In the genomic region with DNA sequence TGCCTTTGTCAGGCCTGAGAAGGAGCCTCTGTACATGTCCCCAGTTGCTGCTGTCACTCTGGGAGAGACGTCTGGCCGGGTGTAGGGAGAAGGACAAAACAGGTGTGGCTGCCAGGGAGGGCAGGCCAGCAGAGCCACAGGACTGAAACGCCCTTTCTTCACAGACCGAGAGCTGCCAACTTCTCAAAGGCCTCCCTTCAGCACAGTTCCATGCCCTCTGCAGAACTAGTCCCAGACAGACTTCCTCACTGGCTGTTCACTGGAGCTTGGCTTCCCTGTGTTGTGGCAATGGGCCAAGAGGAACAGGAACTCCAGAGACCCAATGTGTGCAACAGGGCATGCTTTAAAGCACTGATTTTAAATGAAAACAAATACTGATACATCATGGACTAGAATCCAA, we compare ENCODE assay signal across 10 cellular contexts. TPM values are rescaled to one million over a fixed set of nuclear protein-coding genes. Genes with fewer than 3 reads are reported as not detected.
DNase-seq lines count a peak whose midpoint lies in the region; ATAC-seq and TF ChIP-seq lines count a peak whose summit lies in the region.
"Had no signal": no experiment of that assay in that cellular context is flagged by ENCODE, and none has a peak within 500 bp of the region (broad histone marks: within the 10 kb centered on the region; RNA-seq: fewer than 3 reads in every experiment).

No MANE protein-coding gene starts in this region.

- no peak overlapping the region for H2BK12ac ChIP-seq in trophoblast cell (ENCODE audit: low read length)

- TF ChIP-seq EP300 in gastroesophageal sphincter (IDR thresholded peaks at IDR 0.05) = no peak

- H3K4ac ChIP-seq in trophoblast cell (ENCODE audit: low read depth, low read length) = no peak overlapping the region

- no peak for TF ChIP-seq POLR2A in gastroesophageal sphincter (IDR thresholded peaks at IDR 0.05)

- H3K36me3 ChIP-seq in OCI-LY3 (replicated peaks; ENCODE audit: low read depth, low read length) (no peaks in the 10 kb centered on the region), gastroesophageal sphincter (no peaks in the 10 kb centered on the region), trophoblast cell (ENCODE audit: control insufficient read depth in 1 of 2, insufficient read depth in 2 of 2, low read length in 2 of 2) (no peaks in the 10 kb centered on the region)
- H3K36me3 ChIP-seq: ovary had no signal

- peak overlapping the region; percentile 61 for H3K27ac Mint-ChIP-seq in Calu3 (ENCODE audit: unreplicated experiment)
- H3K27ac Mint-ChIP-seq in activated naive CD8-positive, alpha-beta T cell treated with anti-CD3 and anti-CD28 coated beads for 36 hours = no peak overlapping the region

- no peak for TF ChIP-seq CTCF in Calu3 (IDR thresholded peaks at IDR 0.05; ENCODE audit: unreplicated experiment)
- TF ChIP-seq CTCF in OCI-LY3 (IDR thresholded peaks at IDR 0.05; ENCODE audit: low read depth, low read length) = no peak
- no peak for TF ChIP-seq CTCF in gastroesophageal sphincter (IDR thresholded peaks at IDR 0.05)

- H3K27me3 Mint-ChIP-seq in Calu3 (ENCODE audit: unreplicated experiment) = no peaks in the 10 kb centered on the region
- H3K27me3 Mint-ChIP-seq in activated naive CD8-positive, alpha-beta T cell treated with anti-CD3 and anti-CD28 coated beads for 36 hours = no peaks in the 10 kb centered on the region

- BruUV-seq in Calu3 (replicated peaks; lab: Mats Ljungman, UMichigan) = no TSS peak

- H3K4me3 ChIP-seq in OCI-LY3 (ENCODE audit: low read length) = no peak overlapping the region
- no peak overlapping the region for H3K4me3 ChIP-seq in gastroesophageal sphincter
- H3K4me3 ChIP-seq in trophoblast cell (ENCODE audit: low read depth, low read length) = no peak overlapping the region
- H3K4me3 ChIP-seq: ovary had no signal

- H4K8ac ChIP-seq in trophoblast cell (ENCODE audit: low read depth, low read length) = no peak overlapping the region

- no peak overlapping the region for H3K27ac ChIP-seq in OCI-LY3 (ENCODE audit: low read length)
- peak overlapping the region in 3 of 4 donors; percentile 72 to 100 (median 76) for H3K27ac ChIP-seq in gastroesophageal sphincter
- H3K27ac ChIP-seq in trophoblast cell (ENCODE audit: low read depth, low read length) = no peak overlapping the region

- WGBS in gastroesophageal sphincter (ENCODE audit: low coverage in 1 of 2), 2 donors = 0% methylated on average over 1 of the region's 4 CpGs; no CpG with 5 or more reads in 1 of the 2 donors
- no CpG with 5 or more reads among the region's 4 CpGs for WGBS in trophoblast cell (ENCODE audit: extremely low coverage, insufficient coverage, insufficient read length)

- H4K12ac ChIP-seq in trophoblast cell (ENCODE audit: low read depth, low read length) = no peak overlapping the region

- CTCF ChIA-PET in Calu3 (lab: Charles Lee) = interaction anchor here (0.5 to 1.0 kb wide), 4 partner anchors 13 to 86 kb away, joined by 3 read pairs; a partner anchor contains a TSS

- no peaks in the 10 kb centered on the region for H3K9me3 Mint-ChIP-seq in Calu3 (ENCODE audit: low read depth, unreplicated experiment)
- no peaks in the 10 kb centered on the region for H3K9me3 Mint-ChIP-seq in activated naive CD8-positive, alpha-beta T cell treated with anti-CD3 and anti-CD28 coated beads for 36 hours

- no peak overlapping the region for H2BK5ac ChIP-seq in trophoblast cell (ENCODE audit: low read depth, low read length, poor library complexity)

- H3K27me3 ChIP-seq in OCI-LY3 (ENCODE audit: low read depth, low read length) = no peaks in the 10 kb centered on the region
- H3K27me3 ChIP-seq in gastroesophageal sphincter = no peaks in the 10 kb centered on the region
- H3K27me3 ChIP-seq in trophoblast cell (ENCODE audit: insufficient read depth, low read length) = no peaks in the 10 kb centered on the region
- H3K27me3 ChIP-seq: ovary had no signal

- ATAC-seq in gastroesophageal sphincter = no peak
- ATAC-seq in HG03378 (IDR thresholded peaks at IDR 0.05; ENCODE audit: unreplicated experiment) = no peak

- peaks cover 10% of the 10 kb centered on the region; the same call in 1 of the 2 replicates for H4K20me1 ChIP-seq in OCI-LY3 (ENCODE audit: insufficient read depth, low read length)

- H3K4me2 ChIP-seq in OCI-LY3 (ENCODE audit: low read length) (peak overlapping the region; percentile 50), trophoblast cell (ENCODE audit: low read length) (no peak overlapping the region)

- H3K79me2 ChIP-seq in OCI-LY3 (ENCODE audit: low read length) = peaks cover 67% of the 10 kb centered on the region
- H3K79me2 ChIP-seq in trophoblast cell (ENCODE audit: control insufficient read depth, insufficient read depth, low read length, poor library complexity) = peaks cover 2% of the 10 kb centered on the region

- H2AFZ ChIP-seq in OCI-LY3 (ENCODE audit: low read depth, low read length) = no peak overlapping the region
- H2AFZ ChIP-seq in trophoblast cell (ENCODE audit: insufficient read depth, low read length, poor library complexity) = no peak overlapping the region

- intact Hi-C loops in Calu3 (cut with micrococcal nuclease; ENCODE audit: unreplicated experiment) = no loop called here
- intact Hi-C loops in posterior vena cava (cut with DNase I) = loop anchor here in 1 of 2 donors (5.0 kb wide), 1 partner anchor 482 kb away; no protein-coding TSS in a partner anchor

- H3K9ac ChIP-seq in OCI-LY3 (ENCODE audit: low read length) (no peak overlapping the region), trophoblast cell (ENCODE audit: low read length) (no peak overlapping the region)

- peaks cover 11% of the 10 kb centered on the region for H3K79me1 ChIP-seq in trophoblast cell (ENCODE audit: low read length)

- H3K4me1 ChIP-seq in OCI-LY3 (ENCODE audit: low read length) (peaks cover 65% of the 10 kb centered on the region), gastroesophageal sphincter (peaks cover 19 to 94% (median 56%) of the 10 kb centered on the region in 3 donors), trophoblast cell (ENCODE audit: control insufficient read depth in 1 of 2, insufficient read depth in 2 of 2, low read length in 2 of 2) (peaks cover 22 to 26% of the 10 kb centered on the region in 2 experiments)

- peaks cover 72% of the 10 kb centered on the region for H3K4me1 Mint-ChIP-seq in Calu3 (ENCODE audit: low read depth, unreplicated experiment)
- peaks cover 65% of the 10 kb centered on the region for H3K4me1 Mint-ChIP-seq in activated naive CD8-positive, alpha-beta T cell treated with anti-CD3 and anti-CD28 coated beads for 36 hours

- peak; percentile 62 for DNase-seq in Calu3
- DNase-seq in trophoblast cell = peak in 1 of 2 donors; percentile 29
- no peak for DNase-seq in stimulated activated CD8-positive, alpha-beta memory T cell treated with anti-CD3 and anti-CD28 coated beads, Interleukin-4, amount 100 ng/mL, for 48 hours
- no peak for DNase-seq in activated naive CD8-positive, alpha-beta T cell treated with anti-CD3 and anti-CD28 coated beads for 36 hours
- no peak for DNase-seq in posterior vena cava (ENCODE audit: low spot score)
- DNase-seq: NCI-H1092 treated with DMSO at 0.1 percent for 48 hours had no signal

- no peak overlapping the region for H3K23ac ChIP-seq in trophoblast cell (ENCODE audit: low read length)

- H3K9me3 ChIP-seq in OCI-LY3 (ENCODE audit: insufficient read depth, low read length) (no peaks in the 10 kb centered on the region), gastroesophageal sphincter (no peaks in the 10 kb centered on the region), trophoblast cell (ENCODE audit: insufficient read depth, low read depth, low read length) (no peaks in the 10 kb centered on the region)
- H3K9me3 ChIP-seq: ovary had no signal

- H3K36me3 Mint-ChIP-seq in Calu3 (ENCODE audit: insufficient read depth, unreplicated experiment) = peaks cover 11% of the 10 kb centered on the region
- H3K36me3 Mint-ChIP-seq in activated naive CD8-positive, alpha-beta T cell treated with anti-CD3 and anti-CD28 coated beads for 36 hours = peaks cover 7% of the 10 kb centered on the region

- H3K4me3 Mint-ChIP-seq in Calu3 (ENCODE audit: low read depth, unreplicated experiment) = no peak overlapping the region
- no peak overlapping the region for H3K4me3 Mint-ChIP-seq in activated naive CD8-positive, alpha-beta T cell treated with anti-CD3 and anti-CD28 coated beads for 36 hours

- peak overlapping the region; percentile 49 for H3K18ac ChIP-seq in trophoblast cell (ENCODE audit: low read length)

- H2BK120ac ChIP-seq in trophoblast cell (ENCODE audit: insufficient read depth, low read length, poor library complexity) = no peak overlapping the region

- H4K91ac ChIP-seq in trophoblast cell (ENCODE audit: low read depth, low read length) = no peak overlapping the region

- no peak overlapping the region for H2AK5ac ChIP-seq in trophoblast cell (ENCODE audit: low read length)

- no peak overlapping the region for H3K14ac ChIP-seq in trophoblast cell (ENCODE audit: low read length)

RNA-seq across cellular contexts. Expression of a gene that starts 50.7 kb away (rescaled TPM):
- total RNA-seq in Calu3 (2022) = 37.2 and 37.9 TPM in 2 replicates
- total RNA-seq in gastroesophageal sphincter = 10 to 100 TPM; 41.7 to 95.2 (median 47.6) TPM
- 19.1 and 19.3 TPM in 2 replicates for polyA plus RNA-seq in trophoblast cell (2013)
- 10 to 100 TPM; 26.6 to 28.3 TPM for total RNA-seq in activated naive CD8-positive, alpha-beta T cell treated with anti-CD3 and anti-CD28 coated beads for 36 hours
- total RNA-seq in posterior vena cava = 10 to 100 TPM; 64.8 to 88.7 TPM

Comparison
In these comparisons a context has a peak if more than half of its experiments do, and no peak if none do; other contexts are left out.
1. H3K27ac ChIP-seq: peak in gastroesophageal sphincter (3 of 4); none in OCI-LY3 (single experiment) and trophoblast cell (single experiment).